Comparison of ENCODE assay signal across 8 cellular contexts in the genomic region with DNA sequence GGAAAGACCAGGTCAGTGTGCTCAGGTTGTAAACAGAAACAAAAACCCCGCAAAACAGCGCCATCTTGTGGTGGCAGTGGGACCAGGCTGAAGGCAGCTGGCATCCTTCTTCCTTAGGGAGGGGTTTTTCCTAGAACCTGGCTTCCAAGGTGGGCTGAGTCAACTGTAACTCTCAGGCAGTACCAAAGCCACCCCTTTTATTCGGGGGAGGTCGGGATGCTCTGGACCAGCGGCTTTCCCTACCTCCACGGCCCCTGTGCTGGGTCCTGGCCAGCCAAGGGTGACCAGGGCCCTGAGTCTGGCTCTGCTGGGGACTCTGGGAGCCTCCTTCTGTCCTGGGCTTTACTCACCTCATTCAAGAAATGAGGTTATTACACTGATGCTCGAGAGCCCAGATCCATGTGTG.
DNase-seq lines count a peak whose midpoint lies in the region; ATAC-seq and TF ChIP-seq lines count a peak whose summit lies in the region.

No MANE protein-coding gene starts in this region.

- no peaks in the 10 kb centered on the region for H4K20me1 ChIP-seq in SK-N-SH (ENCODE audit: insufficient read depth)

- H3K9me3 ChIP-seq in SK-N-SH: no peaks in the 10 kb centered on the region
- no peaks in the 10 kb centered on the region for H3K9me3 ChIP-seq in cardiac muscle cell (ENCODE audit: low read depth)

- H3K9me2 ChIP-seq in SK-N-SH: no peaks in the 10 kb centered on the region

- no peak overlapping the region for H2AFZ ChIP-seq in SK-N-SH (ENCODE audit: low read depth)

- H3K9ac ChIP-seq in SK-N-SH: no peak overlapping the region

- H3K4me1 ChIP-seq in SK-N-SH (ENCODE audit: control insufficient read depth in 1 of 2, insufficient read depth in 2 of 2, low read depth in 1 of 2, low read length in 1 of 2) (peaks cover 0 to 22% of the 10 kb centered on the region in 2 experiments; a peak in 2 of 4 replicates), cardiac muscle cell (ENCODE audit: low read depth) (no peaks in the 10 kb centered on the region)

- no peaks in the 10 kb centered on the region for H3F3A ChIP-seq in SK-N-SH (replicated peaks; ENCODE audit: insufficient read depth)

- DNase-seq in DMS79 treated with DMSO at 0.1 percent for 48 hours (lab: John Stamatoyannopoulos, UW) (peak; percentile 73), LHCN-M2 (ENCODE audit: low read depth) (peak; percentile 14), SK-N-SH (peak; percentile 90), cardiac muscle cell (ENCODE audit: low read depth in 1 of 2, low spot score in 1 of 2) (peak; percentile 63 to 79), retinal pigment epithelial cell (ENCODE audit: low read depth) (no peak)
- peak; percentile 62 for DNase-seq in activated naive CD4-positive, alpha-beta T cell treated with anti-CD3 and anti-CD28 coated beads, Interleukin-2, amount 50 U/mL, for 16 hours

- H3K36me3 ChIP-seq in SK-N-SH (replicated peaks in 1 of 2; ENCODE audit: control insufficient read depth in 1 of 2, insufficient read depth in 2 of 2, low read length in 1 of 2) (no peaks in the 10 kb centered on the region), cardiac muscle cell (no peaks in the 10 kb centered on the region)

- H3K4me2 ChIP-seq in SK-N-SH: no peak overlapping the region

- H3K27ac ChIP-seq in SK-N-SH (ENCODE audit: low read depth in 2 of 2, low read length in 1 of 2): no peak overlapping the region; a peak in 1 of 4 replicates
- H3K27ac ChIP-seq in cardiac muscle cell: no peak overlapping the region

- ATAC-seq in HG03469 (IDR thresholded peaks at IDR 0.05; ENCODE audit: unreplicated experiment): no peak
- no peak for ATAC-seq in GM21717 (IDR thresholded peaks at IDR 0.05; ENCODE audit: unreplicated experiment)

- TF ChIP-seq CTCF in SK-N-SH (IDR thresholded peaks at IDR 0.05) (peak; percentile 91), cardiac muscle cell (IDR thresholded peaks at IDR 0.05; ENCODE audit: low read depth, low read length) (peak; percentile 94), retinal pigment epithelial cell (conservative IDR thresholded peaks at IDR 0.05; ENCODE audit: low read depth, low read length) (peak; percentile 98)

- POLR2A ChIA-PET in SK-N-SH (lab: Yijun Ruan, JAX): no interaction called here

- no peaks in the 10 kb centered on the region for H3K79me2 ChIP-seq in SK-N-SH (ENCODE audit: insufficient read depth)

- H3K27me3 ChIP-seq in SK-N-SH (ENCODE audit: insufficient read depth) (0 out of 2 replicates have a peak, but pooled peaks cover 9% of the 10 kb centered on the region), cardiac muscle cell (peaks cover 30% of the 10 kb centered on the region)

- CTCF ChIA-PET in SK-N-SH (lab: Yijun Ruan, JAX): interaction anchor here (0.6 to 13.3 kb wide), 40 partner anchors 9 to 310 kb away, joined by 3 to 249 read pairs (median 4); a partner anchor contains a TSS

- peak; percentile 75 for TF ChIP-seq RAD21 in SK-N-SH (IDR thresholded peaks at IDR 0.05; ENCODE audit: low read length)

- peak overlapping the region in 1 of 2 experiments; percentile 19; a peak in 1 of 4 replicates for H3K4me3 ChIP-seq in SK-N-SH (ENCODE audit: low read depth in 2 of 2, low read length in 1 of 2)
- H3K4me3 ChIP-seq in cardiac muscle cell: no peak overlapping the region
- no peak overlapping the region for H3K4me3 ChIP-seq in retinal pigment epithelial cell (ENCODE audit: low read length)

- WGBS in SK-N-SH (ENCODE audit: low lambda C conversion rate): 3% methylated on average over 3 of the region's 7 CpGs

- TF ChIP-seq EP300 in SK-N-SH (IDR thresholded peaks at IDR 0.05; ENCODE audit: borderline replicate concordance in 1 of 2, low read depth in 1 of 2, low read length in 1 of 2): no peak

TF ChIP-seq in SK-N-SH, 30 proteins besides CTCF, POLR2A, EP300 and RAD21:
- TF ChIP-seq, protein P1, sequence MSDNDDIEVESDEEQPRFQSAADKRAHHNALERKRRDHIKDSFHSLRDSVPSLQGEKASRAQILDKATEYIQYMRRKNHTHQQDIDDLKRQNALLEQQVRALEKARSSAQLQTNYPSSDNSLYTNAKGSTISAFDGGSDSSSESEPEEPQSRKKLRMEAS (IDR thresholded peaks at IDR 0.05; ENCODE audit: low read depth): no peak
- TF ChIP-seq POLR2AphosphoS5 (IDR thresholded peaks at IDR 0.05; ENCODE audit: low read depth, low read length): no peak
- peak; percentile 90 for TF ChIP-seq SMC3 (IDR thresholded peaks at IDR 0.05; ENCODE audit: low read depth, low read length)
- no peak for TF ChIP-seq FOXJ3 (CRISPR knock-in tag; IDR thresholded peaks at IDR 0.05)
- no peak for TF ChIP-seq CHD2 (IDR thresholded peaks at IDR 0.05; ENCODE audit: low read length, partially characterized antibody)
